ENCODE assay signal across 6 cellular contexts in genomic region chrX:137143864-137144263, GRCh38.
"Had no signal": no experiment of that assay in that cellular context is flagged by ENCODE, and none has a peak within 500 bp of the region (broad histone marks: within the 10 kb centered on the region; RNA-seq: fewer than 3 reads in every experiment).

No MANE protein-coding gene starts in this region.

- DNase-seq: IMR-90, KBM-7, KG1 had no signal

- H3K27ac ChIP-seq: HL-60 had no signal

- H3K4me3 ChIP-seq: K562 had no signal

- ATAC-seq: HepG2, K562 had no signal
